In genomic region chr7:87934699-87935372, GRCh38 we compare ENCODE assay signal across 1 cellular context.
TF ChIP-seq lines count a peak whose summit lies in the region.

No MANE protein-coding gene starts in this region.

TF ChIP-seq in GM12878, 131 proteins besides CTCF, POLR2A, EP300 and RAD21 (continued from another document):
- TF ChIP-seq SIN3A (IDR thresholded peaks at IDR 0.05; ENCODE audit: low read depth, low read length) (0 out of 2 replicates have a peak, but pooled peaks have one; percentile 67), ASH2L (IDR thresholded peaks at IDR 0.05; ENCODE audit: borderline replicate concordance, low read depth) (no peak), ZNF622 (IDR thresholded peaks at IDR 0.05) (no peak), BACH1 (IDR thresholded peaks at IDR 0.05; ENCODE audit: borderline replicate concordance) (no peak), BCL11A (IDR thresholded peaks at IDR 0.05; ENCODE audit: low read depth, low read length) (0 out of 2 replicates have a peak, but pooled peaks have one; percentile 2), TARDBP (IDR thresholded peaks at IDR 0.05; ENCODE audit: borderline replicate concordance) (no peak), BCLAF1 (IDR thresholded peaks at IDR 0.05) (no peak), RELA (IDR thresholded peaks at IDR 0.05; ENCODE audit: borderline replicate concordance, partially characterized antibody) (no peak), ZNF207 (IDR thresholded peaks at IDR 0.05; ENCODE audit: borderline replicate concordance) (no peak), MXI1 (IDR thresholded peaks at IDR 0.05; ENCODE audit: low read depth, low read length) (peak; percentile 9; the same call in 1 of the 2 replicates), HDAC2 (IDR thresholded peaks at IDR 0.05) (no peak), EED (IDR thresholded peaks at IDR 0.05; ENCODE audit: low read depth) (0 out of 2 replicates have a peak, but pooled peaks have one; percentile 50), MAX (IDR thresholded peaks at IDR 0.05; ENCODE audit: low read depth, low read length) (peak; percentile 52; the same call in 1 of the 2 replicates), USF1 (IDR thresholded peaks at IDR 0.05; ENCODE audit: borderline replicate concordance, extremely low read length, insufficient read depth, low read depth, low read length) (no peak), MTA3 (IDR thresholded peaks at IDR 0.05; ENCODE audit: borderline replicate concordance, low read length) (no peak), CBX5 (IDR thresholded peaks at IDR 0.05; ENCODE audit: low read depth) (no peak)
